In genomic region chr17:76585649-76586593, GRCh38 we compare ENCODE assay signal across 9 cellular contexts. TPM values are rescaled to one million over a fixed set of nuclear protein-coding genes. Genes with fewer than 3 reads are reported as not detected.
DNase-seq lines count a peak whose midpoint lies in the region; ATAC-seq and TF ChIP-seq lines count a peak whose summit lies in the region.
"Had no signal": no experiment of that assay in that cellular context is flagged by ENCODE, and none has a peak within 500 bp of the region (broad histone marks: within the 10 kb centered on the region; RNA-seq: fewer than 3 reads in every experiment).

ST6GALNAC2 (minus strand) TSS chr17:76585860; CDS start chr17:76585808, 52 bp downstream.

- H3K79me2 ChIP-seq in SK-N-SH (ENCODE audit: insufficient read depth): no peaks in the 10 kb centered on the region

- POLR2A ChIA-PET in SK-N-SH (lab: Yijun Ruan, JAX) (interaction anchor here (1.2 kb wide), 1 partner anchor 19 kb away, joined by 4 read pairs; no protein-coding TSS in a partner anchor), MCF 10A (lab: Yijun Ruan, JAX) (interaction anchor here (0.6 to 8.0 kb wide), 18 partner anchors 8 to 714 kb away, joined by 3 to 171 read pairs (median 4); partner anchors contain the start of genes METTL23, PRPSAP1 and UBE2O)

- H3F3A ChIP-seq in SK-N-SH (replicated peaks; ENCODE audit: insufficient read depth): no peaks in the 10 kb centered on the region

- peak; percentile 65 for TF ChIP-seq RAD21 in SK-N-SH (IDR thresholded peaks at IDR 0.05; ENCODE audit: low read length)

- no peak; the same call in 1 of the 2 replicates for TF ChIP-seq CTCF in C4-2B (conservative IDR thresholded peaks at IDR 0.05)
- peak; percentile 38 for TF ChIP-seq CTCF in SK-N-SH (IDR thresholded peaks at IDR 0.05)
- peak; percentile 58 for TF ChIP-seq CTCF in MCF 10A (IDR thresholded peaks at IDR 0.05; ENCODE audit: unreplicated experiment)

- H3K36me3 Mint-ChIP-seq in MCF 10A (ENCODE audit: insufficient read depth, unreplicated experiment): peaks cover 5% of the 10 kb centered on the region

- H2AFZ ChIP-seq in SK-N-SH (ENCODE audit: low read depth): peak within 1 kb of the TSS; percentile 75; the same call in 1 of the 2 replicates

- no peaks in the 10 kb centered on the region for H3K9me2 ChIP-seq in SK-N-SH

- no TSS peak for BruUV-seq in MCF 10A (replicated peaks; lab: Mats Ljungman, UMichigan)

- H3K27me3 Mint-ChIP-seq in MCF 10A (ENCODE audit: insufficient read depth, unreplicated experiment): no peaks in the 10 kb centered on the region

- CTCF ChIA-PET in SK-N-SH (lab: Yijun Ruan, JAX): interaction anchor here (0.6 to 4.8 kb wide), 23 partner anchors 9 to 127 kb away, joined by 3 to 40 read pairs (median 5); partner anchors contain the start of gene AANAT
- CTCF ChIA-PET in MCF 10A (lab: Yijun Ruan, JAX): interaction anchor here (0.6 to 2.5 kb wide), 13 partner anchors 8 to 95 kb away, joined by 3 to 14 read pairs (median 5); no protein-coding TSS in a partner anchor

- H3K27ac Mint-ChIP-seq in MCF 10A (ENCODE audit: low read depth, unreplicated experiment): no peak within 1 kb of the TSS

- H3K9me3 Mint-ChIP-seq in MCF 10A (ENCODE audit: unreplicated experiment): no peaks in the 10 kb centered on the region

- WGBS in SK-N-SH (ENCODE audit: low lambda C conversion rate): 7% methylated on average over 40 of the region's 84 CpGs

- no peaks in the 10 kb centered on the region for H3K9me3 ChIP-seq in SK-N-SH

- H3K4me3 Mint-ChIP-seq in MCF 10A (ENCODE audit: unreplicated experiment): peak within 1 kb of the TSS; percentile 74

- H3K27me3 ChIP-seq in SK-N-SH (ENCODE audit: insufficient read depth): peaks cover 37% of the 10 kb centered on the region

- H3K4me2 ChIP-seq in SK-N-SH: peak within 1 kb of the TSS; percentile 82

- H3K4me1 Mint-ChIP-seq in MCF 10A (ENCODE audit: insufficient read depth, unreplicated experiment): peaks cover 11% of the 10 kb centered on the region

- intact Hi-C loops in MCF 10A (cut with micrococcal nuclease): loop anchor here (1.0 kb wide), 1 partner anchor 63 kb away; no protein-coding TSS in a partner anchor

- no peaks in the 10 kb centered on the region for H4K20me1 ChIP-seq in SK-N-SH (ENCODE audit: insufficient read depth)

- no peaks in the 10 kb centered on the region for H3K36me3 ChIP-seq in SK-N-SH (replicated peaks in 1 of 2; ENCODE audit: control insufficient read depth in 1 of 2, insufficient read depth in 2 of 2, low read length in 1 of 2)

- peaks cover 0 to 9% of the 10 kb centered on the region in 2 experiments; a peak in 1 of 4 replicates for H3K4me1 ChIP-seq in SK-N-SH (ENCODE audit: control insufficient read depth in 1 of 2, insufficient read depth in 2 of 2, low read depth in 1 of 2, low read length in 1 of 2)

- H3K4me3 ChIP-seq in SK-N-SH (ENCODE audit: low read depth in 2 of 2, low read length in 1 of 2) (peak within 1 kb of the TSS; percentile 46 to 57), skin epidermis (peak within 1 kb of the TSS; percentile 39 to 70 (median 59))

- ATAC-seq in GM21576 (IDR thresholded peaks at IDR 0.05; ENCODE audit: unreplicated experiment): no peak
- no peak for ATAC-seq in GM21528 (IDR thresholded peaks at IDR 0.05; ENCODE audit: low FRiP score, unreplicated experiment)

- no peak for TF ChIP-seq EP300 in SK-N-SH (IDR thresholded peaks at IDR 0.05; ENCODE audit: borderline replicate concordance in 1 of 2, low read depth in 1 of 2, low read length in 1 of 2)

- no peak within 1 kb of the TSS; the same call in 1 of the 2 replicates for H3K9ac ChIP-seq in SK-N-SH

- peak; percentile 64 for DNase-seq in HK-2 (ENCODE audit: unreplicated experiment)
- DNase-seq in SK-N-SH: peak; percentile 94
- DNase-seq in MCF 10A (ENCODE audit: unreplicated experiment): peak; percentile 72
- DNase-seq in iPS-NIHi7 (ENCODE audit: extremely low spot score): peak; percentile 57

- H3K27ac ChIP-seq in C4-2B: peak within 1 kb of the TSS; percentile 3; the same call in 1 of the 2 replicates
- no peak within 1 kb of the TSS for H3K27ac ChIP-seq in SK-N-SH (ENCODE audit: low read depth in 2 of 2, low read length in 1 of 2)
- peak within 1 kb of the TSS; percentile 84 to 99 (median 92) for H3K27ac ChIP-seq in skin epidermis

TF ChIP-seq in SK-N-SH, 30 proteins besides CTCF, POLR2A, EP300 and RAD21:
- TF ChIP-seq MAX (IDR thresholded peaks at IDR 0.05; ENCODE audit: low read depth): no peak
- 0 out of 2 replicates have a peak, but pooled peaks have one; percentile 5 for TF ChIP-seq RCOR1 (IDR thresholded peaks at IDR 0.05; ENCODE audit: low read length)
- peak; percentile 45; the same call in 1 of the 2 replicates for TF ChIP-seq SMC3 (IDR thresholded peaks at IDR 0.05; ENCODE audit: low read depth, low read length)

RNA-seq across cellular contexts. Expression of gene ST6GALNAC2, which starts in this region (rescaled TPM):
- polyA plus RNA-seq in SK-N-SH (2012; rRNA removed): 0.57 and 0.94 TPM in 2 replicates
- polyA plus RNA-seq in SK-N-SH (2012; cell fraction: cytosol; rRNA removed): 0.44 and 0.60 TPM in 2 replicates
- polyA plus RNA-seq in SK-N-SH (2012; cell fraction: nucleus; rRNA removed): 0.49 and 1.7 TPM in 2 replicates
- total RNA-seq in MCF 10A (2022): 5.0 and 7.7 TPM in 2 replicates
- total RNA-seq: HT1080 had no signal

Comparison
In these comparisons a context has a peak if more than half of its experiments do, and no peak if none do; other contexts are left out.
1. H3K27ac ChIP-seq: peak in C4-2B (single experiment) and skin epidermis (21 of 21); none in SK-N-SH (0 of 2).
2. Peak in every context shown above with its lines, with median percentiles within 50 percentile points of each other: DNase-seq.